Comparison of ENCODE assay signal across 10 cellular contexts in the genomic region with DNA sequence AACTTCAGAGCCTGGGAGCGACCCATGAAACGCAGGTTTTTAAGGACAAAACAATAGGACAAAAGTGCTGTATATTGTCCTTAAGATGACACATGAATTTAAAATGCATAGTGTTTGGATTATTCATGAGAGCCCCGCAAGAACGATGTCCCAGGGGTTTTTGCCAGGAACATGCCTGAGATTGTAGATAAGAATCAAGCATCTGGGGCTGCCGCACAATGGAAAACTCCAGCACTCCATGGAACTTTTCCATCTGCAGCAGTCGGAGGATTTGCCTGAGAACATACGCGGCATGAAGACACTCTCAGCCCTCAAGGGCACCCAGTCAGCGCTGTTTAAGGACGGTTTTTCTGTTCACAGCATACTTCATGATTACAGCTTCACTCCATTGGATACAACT. TPM values are rescaled to one million over a fixed set of nuclear protein-coding genes. Genes with fewer than 3 reads are reported as not detected.
DNase-seq lines count a peak whose midpoint lies in the region; ATAC-seq and TF ChIP-seq lines count a peak whose summit lies in the region.
"Had no signal": no experiment of that assay in that cellular context is flagged by ENCODE, and none has a peak within 500 bp of the region (broad histone marks: within the 10 kb centered on the region; RNA-seq: fewer than 3 reads in every experiment).

No MANE protein-coding gene starts in this region.

- H3K36me3 Mint-ChIP-seq in T-helper 17 cell (ENCODE audit: low read depth): no peaks in the 10 kb centered on the region
- H3K36me3 Mint-ChIP-seq: activated naive CD8-positive, alpha-beta T cell; CD4-positive, CD25-positive, alpha-beta regulatory T cell had no signal

- no peaks in the 10 kb centered on the region for H3K9me2 ChIP-seq in SK-N-SH

- 16% methylated on average over 10 of the region's 10 CpGs for WGBS in SK-N-SH (ENCODE audit: low lambda C conversion rate)
- 51 to 52% (median 52%) methylated on average over 10 of the region's 10 CpGs for WGBS in psoas muscle, 3 donors

- peak overlapping the region in 6 of 11 experiments; percentile 4 to 47 (median 18); a peak in 9 of 22 replicates for H3K4me2 ChIP-seq in BLaER1 treated with 17β-estradiol and CSF1 and Interleukin-3, amounts not matched to agents 10 nM and 100 nM
- peak overlapping the region; percentile 82 for H3K4me2 ChIP-seq in SK-N-SH

- H2AFZ ChIP-seq in SK-N-SH (ENCODE audit: low read depth): peak overlapping the region; percentile 75

- TF ChIP-seq CTCF in SK-N-SH (IDR thresholded peaks at IDR 0.05) (no peak), fibroblast of pulmonary artery (IDR thresholded peaks at IDR 0.05; ENCODE audit: low read length, missing control alignments) (no peak), psoas muscle (IDR thresholded peaks at IDR 0.05) (no peak), WERI-Rb-1 (IDR thresholded peaks at IDR 0.05; ENCODE audit: low read depth, low read length) (no peak)

- intact Hi-C loops in psoas muscle (cut with DNase I): loop anchor here in 1 of 2 donors (10.0 kb wide), 1 partner anchor 221 kb away; no protein-coding TSS in a partner anchor

- no peak overlapping the region for H3K9ac ChIP-seq in BLaER1 treated with 17β-estradiol and CSF1 and Interleukin-3, amounts not matched to agents 10 nM and 100 nM
- H3K9ac ChIP-seq in SK-N-SH: peak overlapping the region; percentile 56; the same call in 1 of the 2 replicates

- TF ChIP-seq RAD21 in SK-N-SH (IDR thresholded peaks at IDR 0.05; ENCODE audit: low read length): no peak

- no peak overlapping the region for H3K27ac Mint-ChIP-seq in T-helper 17 cell
- H3K27ac Mint-ChIP-seq: activated naive CD8-positive, alpha-beta T cell; CD4-positive, CD25-positive, alpha-beta regulatory T cell had no signal

- POLR2A ChIA-PET in SK-N-SH (lab: Yijun Ruan, JAX): no interaction called here

- H3K36me3 ChIP-seq in BLaER1 treated with 17β-estradiol and CSF1 and Interleukin-3, amounts not matched to agents 10 nM and 100 nM: no peaks in the 10 kb centered on the region
- H3K36me3 ChIP-seq in SK-N-SH (replicated peaks in 1 of 2; ENCODE audit: control insufficient read depth in 1 of 2, insufficient read depth in 2 of 2, low read length in 1 of 2): no peaks in the 10 kb centered on the region
- no peaks in the 10 kb centered on the region for H3K36me3 ChIP-seq in psoas muscle (ENCODE audit: insufficient read depth in 1 of 2, low read depth in 1 of 2)
- no peaks in the 10 kb centered on the region for H3K36me3 ChIP-seq in WERI-Rb-1

- H3K4me1 ChIP-seq in BLaER1 treated with 17β-estradiol and CSF1 and Interleukin-3, amounts not matched to agents 10 nM and 100 nM: peaks cover 29 to 77% (median 62%) of the 10 kb centered on the region in 10 experiments
- H3K4me1 ChIP-seq in SK-N-SH (ENCODE audit: control insufficient read depth in 1 of 2, insufficient read depth in 2 of 2, low read depth in 1 of 2, low read length in 1 of 2): peaks cover 7% of the 10 kb centered on the region in 2 experiments; a peak in 2 of 4 replicates
- H3K4me1 ChIP-seq in psoas muscle: no peaks in the 10 kb centered on the region

- peak in 1 of 2 experiments; percentile 80; a peak in 2 of 4 replicates for TF ChIP-seq EP300 in SK-N-SH (IDR thresholded peaks at IDR 0.05; ENCODE audit: borderline replicate concordance in 1 of 2, low read depth in 1 of 2, low read length in 1 of 2)

- H3K4me1 Mint-ChIP-seq in T-helper 17 cell: peaks cover 2% of the 10 kb centered on the region

- H3K27me3 Mint-ChIP-seq in T-helper 17 cell: peaks cover 37% of the 10 kb centered on the region

- H3K79me2 ChIP-seq in SK-N-SH (ENCODE audit: insufficient read depth): no peaks in the 10 kb centered on the region

- peak overlapping the region in 1 of 11 experiments; percentile 2; a peak in 2 of 22 replicates for H3K27ac ChIP-seq in BLaER1 treated with 17β-estradiol and CSF1 and Interleukin-3, amounts not matched to agents 10 nM and 100 nM
- peak overlapping the region in 1 of 2 experiments; percentile 77; a peak in 3 of 4 replicates for H3K27ac ChIP-seq in SK-N-SH (ENCODE audit: low read depth in 2 of 2, low read length in 1 of 2)
- peak overlapping the region; percentile 25 for H3K27ac ChIP-seq in psoas muscle
- H3K27ac ChIP-seq in WERI-Rb-1: no peak overlapping the region

- ATAC-seq in psoas muscle (no peak), HG02623 (IDR thresholded peaks at IDR 0.05; ENCODE audit: unreplicated experiment) (no peak), T-helper 17 cell (no peak)

- H4K20me1 ChIP-seq in BLaER1 treated with 17β-estradiol and CSF1 and Interleukin-3, amounts not matched to agents 10 nM and 100 nM: no peaks in the 10 kb centered on the region
- H4K20me1 ChIP-seq in SK-N-SH (ENCODE audit: insufficient read depth): no peaks in the 10 kb centered on the region

- no peak overlapping the region for H3K4me3 Mint-ChIP-seq in T-helper 17 cell
- H3K4me3 Mint-ChIP-seq: activated naive CD8-positive, alpha-beta T cell; CD4-positive, CD25-positive, alpha-beta regulatory T cell had no signal

- H3K27me3 ChIP-seq in BLaER1 treated with 17β-estradiol and CSF1 and Interleukin-3, amounts not matched to agents 10 nM and 100 nM: 0 out of 22 replicates have a peak, but pooled peaks cover 0 to 2% (median 0%) of the 10 kb centered on the region in 11 experiments
- H3K27me3 ChIP-seq in SK-N-SH (ENCODE audit: insufficient read depth) (no peaks in the 10 kb centered on the region), psoas muscle (ENCODE audit: insufficient read depth in 3 of 3, low read length in 2 of 3) (peaks cover 0 to 2% (median 0%) of the 10 kb centered on the region in 3 donors), WERI-Rb-1 (ENCODE audit: insufficient read depth, low read depth, severe bottlenecking) (no peaks in the 10 kb centered on the region)

- no peaks in the 10 kb centered on the region for H3K9me3 ChIP-seq in BLaER1 treated with 17β-estradiol and CSF1 and Interleukin-3, amounts not matched to agents 10 nM and 100 nM (replicated peaks in 1 of 11)
- no peaks in the 10 kb centered on the region for H3K9me3 ChIP-seq in SK-N-SH
- no peaks in the 10 kb centered on the region for H3K9me3 ChIP-seq in psoas muscle
- H3K9me3 ChIP-seq in WERI-Rb-1 (ENCODE audit: severe bottlenecking): no peaks in the 10 kb centered on the region
- H3K9me3 ChIP-seq in T-helper 17 cell (ENCODE audit: control insufficient read depth, low read length, poor library complexity, severe bottlenecking): no peaks in the 10 kb centered on the region

- no peak overlapping the region for H3K4me3 ChIP-seq in BLaER1 treated with 17β-estradiol and CSF1 and Interleukin-3, amounts not matched to agents 10 nM and 100 nM
- H3K4me3 ChIP-seq in SK-N-SH (ENCODE audit: low read depth in 2 of 2, low read length in 1 of 2) (peak overlapping the region in 1 of 2 experiments; percentile 44; a peak in 3 of 4 replicates), fibroblast of pulmonary artery (replicated peaks; ENCODE audit: low read depth, low read length) (peak overlapping the region; percentile 17), psoas muscle (peak overlapping the region; percentile 45), WERI-Rb-1 (ENCODE audit: low read depth, low read length) (no peak overlapping the region)

- H3F3A ChIP-seq in SK-N-SH (replicated peaks; ENCODE audit: insufficient read depth): peaks cover 3% of the 10 kb centered on the region

- DNase-seq in SK-N-SH: peak; percentile 39
- DNase-seq in fibroblast of pulmonary artery (ENCODE audit: low read depth): peak; percentile 79
- DNase-seq in psoas muscle: no peak
- no peak for DNase-seq in WERI-Rb-1
- DNase-seq in NCI-H1417 (lab: John Stamatoyannopoulos, UW): no peak
- DNase-seq in T-helper 17 cell: no peak
- DNase-seq: CD4-positive, CD25-positive, alpha-beta regulatory T cell had no signal

- CTCF ChIA-PET in SK-N-SH (lab: Yijun Ruan, JAX): interaction anchor here (1.2 to 1.6 kb wide), 3 partner anchors 17 to 634 kb away, joined by 3 to 11 read pairs (median 3); no protein-coding TSS in a partner anchor

TF ChIP-seq in SK-N-SH, 30 proteins besides CTCF, POLR2A, EP300 and RAD21 (continues in another document):
- peak; percentile 86 for TF ChIP-seq TCF12 (IDR thresholded peaks at IDR 0.05)
- TF ChIP-seq TEAD4 (IDR thresholded peaks at IDR 0.05; ENCODE audit: borderline replicate concordance, insufficient read depth): peak; percentile 73; the same call in 1 of the 2 replicates
- TF ChIP-seq FOSL2 (IDR thresholded peaks at IDR 0.05; ENCODE audit: borderline replicate concordance, low read depth): peak; percentile 70; the same call in 1 of the 2 replicates
- TF ChIP-seq NRF1 (IDR thresholded peaks at IDR 0.05; ENCODE audit: low read depth, low read length): no peak
- no peak for TF ChIP-seq SIN3A (IDR thresholded peaks at IDR 0.05; ENCODE audit: borderline replicate concordance, low read depth, low read length)
- no peak for TF ChIP-seq FOXM1 (IDR thresholded peaks at IDR 0.05; ENCODE audit: low read depth)
- TF ChIP-seq GATA2 (CRISPR knock-in tag; IDR thresholded peaks at IDR 0.05): peak; percentile 72
- no peak for TF ChIP-seq RXRA (IDR thresholded peaks at IDR 0.05; ENCODE audit: borderline replicate concordance, low read depth)
- TF ChIP-seq, protein P1, sequence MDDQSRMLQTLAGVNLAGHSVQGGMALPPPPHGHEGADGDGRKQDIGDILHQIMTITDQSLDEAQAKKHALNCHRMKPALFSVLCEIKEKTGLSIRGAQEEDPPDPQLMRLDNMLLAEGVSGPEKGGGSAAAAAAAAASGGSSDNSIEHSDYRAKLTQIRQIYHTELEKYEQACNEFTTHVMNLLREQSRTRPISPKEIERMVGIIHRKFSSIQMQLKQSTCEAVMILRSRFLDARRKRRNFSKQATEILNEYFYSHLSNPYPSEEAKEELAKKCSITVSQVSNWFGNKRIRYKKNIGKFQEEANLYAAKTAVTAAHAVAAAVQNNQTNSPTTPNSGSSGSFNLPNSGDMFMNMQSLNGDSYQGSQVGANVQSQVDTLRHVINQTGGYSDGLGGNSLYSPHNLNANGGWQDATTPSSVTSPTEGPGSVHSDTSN (IDR thresholded peaks at IDR 0.05): peak; percentile 66
- TF ChIP-seq IRF3 (IDR thresholded peaks at IDR 0.05; ENCODE audit: low read depth, low read length): no peak
- TF ChIP-seq RFX5 (IDR thresholded peaks at IDR 0.05; ENCODE audit: low read length): no peak

RNA-seq across cellular contexts. Expression of gene ERG, which starts 5.3 kb away (rescaled TPM):
- polyA plus RNA-seq in SK-N-SH (2012; rRNA removed) (0.05 TPM in 1 of 2 replicates, not detected in the other), psoas muscle (1 to 10 TPM; 2.7 to 6.6 (median 3.4) TPM)
- polyA plus RNA-seq in SK-N-SH (2012; cell fraction: cytosol; rRNA removed): 0.03 TPM in 1 of 2 replicates, not detected in the other
- 0.01 and 0.04 TPM in 2 replicates for polyA plus RNA-seq in SK-N-SH (2012; cell fraction: nucleus; rRNA removed)
- total RNA-seq in psoas muscle (10 to 100 TPM in 3 of 4 donors, 1 to 10 TPM in 1; 7.6 to 14.5 (median 10.8) TPM), T-helper 17 cell (not detected)
- polyA plus RNA-seq: CD4-positive, CD25-positive, alpha-beta regulatory T cell had no signal

Comparison
In these comparisons a context has a peak if more than half of its experiments do, and no peak if none do; other contexts are left out.
1. H3K4me3 ChIP-seq: peak in fibroblast of pulmonary artery (single experiment) and psoas muscle (single experiment); none in BLaER1 treated with 17β-estradiol and CSF1 and Interleukin-3, amounts not matched to agents 10 nM and 100 nM (0 of 10) and WERI-Rb-1 (single experiment).
2. DNase-seq: peak in SK-N-SH (single experiment) and fibroblast of pulmonary artery (single experiment); none in psoas muscle (0 of 2), WERI-Rb-1 (single experiment), NCI-H1417 (0 of 3) and T-helper 17 cell (0 of 3).
3. RNA of gene ERG, which starts 5.3 kb away (total RNA-seq): 7.6 to 14.5 TPM in psoas muscle; not detected in T-helper 17 cell; every median in the first group is over 4 times any median in the second.